ENCODE assay signal across 15 cellular contexts in the genomic region with DNA sequence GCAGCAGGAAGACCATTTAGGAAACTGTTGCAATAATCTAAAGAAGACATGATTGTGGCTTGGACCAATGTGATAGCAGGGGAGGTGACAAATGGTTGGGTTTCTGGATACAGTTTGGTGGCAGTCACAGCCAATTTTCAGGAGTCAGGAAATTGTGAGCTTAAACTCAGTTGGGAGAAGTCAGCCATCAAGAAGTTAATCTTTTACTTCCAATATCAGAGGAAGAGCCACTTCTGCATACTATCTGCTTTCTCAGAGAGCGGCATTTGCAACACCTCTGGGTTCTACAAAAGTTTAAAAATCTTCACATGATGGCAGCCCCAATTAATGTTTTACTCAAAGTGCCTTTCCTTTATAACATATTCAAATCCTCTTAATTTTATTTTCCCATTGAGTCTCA. TPM values are rescaled to one million over a fixed set of nuclear protein-coding genes. Genes with fewer than 3 reads are reported as not detected.
DNase-seq lines count a peak whose midpoint lies in the region; ATAC-seq, FAIRE-seq and TF ChIP-seq lines count a peak whose summit lies in the region.
"Had no signal": no experiment of that assay in that cellular context is flagged by ENCODE, and none has a peak within 500 bp of the region (broad histone marks: within the 10 kb centered on the region; RNA-seq: fewer than 3 reads in every experiment).

No MANE protein-coding gene starts in this region.

- intact Hi-C loops in activated CD8-positive, alpha-beta T cell treated with anti-CD3 and anti-CD28 coated beads for 36 hours (cut with micrococcal nuclease): no loop called here
- intact Hi-C loops in right lobe of liver (cut with DNase I) (no loop called here), HepG2 (cut with micrococcal nuclease; ENCODE audit: unreplicated experiment) (no loop called here)
- intact Hi-C loops in naive thymus-derived CD4-positive, alpha-beta T cell (cut with micrococcal nuclease): no loop called here

- TF ChIP-seq EP300 in HepG2 (IDR thresholded peaks at IDR 0.05; ENCODE audit: low read depth in 2 of 2, low read length in 2 of 2): no peak
- no peak for TF ChIP-seq EP300 in HepG2 (CRISPR knock-in tag; IDR thresholded peaks at IDR 0.05; ENCODE audit: borderline replicate concordance)

- H3K4me3 Mint-ChIP-seq in activated CD8-positive, alpha-beta T cell treated with anti-CD3 and anti-CD28 coated beads, Interleukin-2, amount 10 ng/mL, durations not matched to agents 7 days and 5 days: no peak overlapping the region
- H3K4me3 Mint-ChIP-seq in activated CD8-positive, alpha-beta T cell treated with anti-CD3 and anti-CD28 coated beads for 36 hours: no peak overlapping the region
- no peak overlapping the region for H3K4me3 Mint-ChIP-seq in naive thymus-derived CD4-positive, alpha-beta T cell

- H3K4me1 Mint-ChIP-seq in activated CD8-positive, alpha-beta T cell treated with anti-CD3 and anti-CD28 coated beads, Interleukin-2, amount 10 ng/mL, durations not matched to agents 7 days and 5 days (ENCODE audit: low read depth): peaks cover 19% of the 10 kb centered on the region
- peaks cover 22% of the 10 kb centered on the region for H3K4me1 Mint-ChIP-seq in activated CD8-positive, alpha-beta T cell treated with anti-CD3 and anti-CD28 coated beads for 36 hours (ENCODE audit: low read depth)
- peaks cover 13 to 49% (median 46%) of the 10 kb centered on the region in 7 donors for H3K4me1 Mint-ChIP-seq in naive thymus-derived CD4-positive, alpha-beta T cell

- 33% methylated on average over 1 of the region's 1 CpG for WGBS in right lobe of liver (ENCODE audit: insufficient coverage, low coverage, low lambda C conversion rate, missing lambda C conversion rate)
- WGBS in HepG2 (ENCODE audit: low lambda C conversion rate): 95% methylated on average over 1 of the region's 1 CpG

- in situ Hi-C loops in HepG2 (cut with HindIII; ENCODE audit: extremely low pct_ligation_motif_present, low pct_unique_long_range_greater_than_20kb): no loop called here

- CTCF ChIA-PET in activated CD8-positive, alpha-beta T cell treated with anti-CD3 and anti-CD28 coated beads, Interleukin-2, amount 10 ng/mL, durations not matched to agents 7 days and 5 days (lab: Charles Lee): no interaction called here
- CTCF ChIA-PET in activated CD8-positive, alpha-beta T cell treated with anti-CD3 and anti-CD28 coated beads for 36 hours (lab: Charles Lee): no interaction called here
- CTCF ChIA-PET in HepG2 (lab: Yijun Ruan, JAX; ENCODE audit: low intra/inter-chr PET ratio, low total read pairs): no interaction called here
- CTCF ChIA-PET in naive thymus-derived CD4-positive, alpha-beta T cell (lab: Charles Lee): interaction anchor here (1.7 kb wide), 1 partner anchor 31 kb away, joined by 7 read pairs; no protein-coding TSS in a partner anchor

- no peak for TF ChIP-seq CTCF in activated CD8-positive, alpha-beta T cell treated with anti-CD3 and anti-CD28 coated beads for 36 hours (IDR thresholded peaks at IDR 0.05)
- TF ChIP-seq CTCF in right lobe of liver (IDR thresholded peaks at IDR 0.05) (no peak), HepG2 (CRISPR knock-in tag; IDR thresholded peaks at IDR 0.05) (no peak)

- FAIRE-seq in HepG2 (lab: Jason Lieb, UNC): no peak
- FAIRE-seq: H54, HTR-8/SVneo had no signal

- no peaks in the 10 kb centered on the region for H3K27me3 ChIP-seq in right lobe of liver
- H3K27me3 ChIP-seq in HepG2 (ENCODE audit: control insufficient read depth in 1 of 2, insufficient read depth in 2 of 2, low read length in 2 of 2): no peaks in the 10 kb centered on the region
- H3K27me3 ChIP-seq in naive thymus-derived CD4-positive, alpha-beta T cell (ENCODE audit: control insufficient read depth in 2 of 2, insufficient read depth in 2 of 2, low read length in 2 of 2): no peaks in the 10 kb centered on the region
- H3K27me3 ChIP-seq: BLaER1 had no signal

- peak overlapping the region; percentile 2 for H3K27ac Mint-ChIP-seq in activated CD8-positive, alpha-beta T cell treated with anti-CD3 and anti-CD28 coated beads, Interleukin-2, amount 10 ng/mL, durations not matched to agents 7 days and 5 days
- no peak overlapping the region for H3K27ac Mint-ChIP-seq in activated CD8-positive, alpha-beta T cell treated with anti-CD3 and anti-CD28 coated beads for 36 hours
- H3K27ac Mint-ChIP-seq in naive thymus-derived CD4-positive, alpha-beta T cell: peak overlapping the region in 6 of 9 donors; percentile 4 to 79 (median 45)

- no peaks in the 10 kb centered on the region for H4K20me1 ChIP-seq in HepG2 (ENCODE audit: insufficient read depth, low read length)
- H4K20me1 ChIP-seq: BLaER1 had no signal

- no peak overlapping the region for H3K4me2 ChIP-seq in HepG2 (ENCODE audit: low read depth, low read length)
- H3K4me2 ChIP-seq: BLaER1 had no signal

- TF ChIP-seq RAD21 in HepG2 (CRISPR knock-in tag; IDR thresholded peaks at IDR 0.05): no peak

- TF ChIP-seq POLR2A in right lobe of liver (IDR thresholded peaks at IDR 0.05) (no peak), HepG2 (IDR thresholded peaks at IDR 0.05; ENCODE audit: insufficient read depth in 1 of 2, low read depth in 2 of 2, low read length in 2 of 2) (no peak)

- no peak overlapping the region for H3K27ac ChIP-seq in right lobe of liver
- H3K27ac ChIP-seq in HepG2 (ENCODE audit: extremely low read length, insufficient read depth, low read length): no peak overlapping the region
- no peak overlapping the region for H3K27ac ChIP-seq in naive thymus-derived CD4-positive, alpha-beta T cell (ENCODE audit: low read depth, low read length)
- H3K27ac ChIP-seq: 22Rv1, BLaER1, GM23248 had no signal

- peaks cover 9% of the 10 kb centered on the region for H3K9me3 Mint-ChIP-seq in activated CD8-positive, alpha-beta T cell treated with anti-CD3 and anti-CD28 coated beads, Interleukin-2, amount 10 ng/mL, durations not matched to agents 7 days and 5 days (ENCODE audit: insufficient read depth)
- peaks cover 9% of the 10 kb centered on the region for H3K9me3 Mint-ChIP-seq in activated CD8-positive, alpha-beta T cell treated with anti-CD3 and anti-CD28 coated beads for 36 hours
- peaks cover 0 to 10% (median 3%) of the 10 kb centered on the region in 11 donors for H3K9me3 Mint-ChIP-seq in naive thymus-derived CD4-positive, alpha-beta T cell

- no peaks in the 10 kb centered on the region for H3K79me2 ChIP-seq in HepG2 (ENCODE audit: insufficient read depth, low read length)

- H3K9ac ChIP-seq in HepG2 (ENCODE audit: insufficient read depth, low read depth, low read length): no peak overlapping the region
- H3K9ac ChIP-seq: BLaER1, GM23248 had no signal

- H3K27me3 Mint-ChIP-seq in activated CD8-positive, alpha-beta T cell treated with anti-CD3 and anti-CD28 coated beads, Interleukin-2, amount 10 ng/mL, durations not matched to agents 7 days and 5 days (ENCODE audit: low read depth): no peaks in the 10 kb centered on the region
- no peaks in the 10 kb centered on the region for H3K27me3 Mint-ChIP-seq in activated CD8-positive, alpha-beta T cell treated with anti-CD3 and anti-CD28 coated beads for 36 hours
- no peaks in the 10 kb centered on the region for H3K27me3 Mint-ChIP-seq in naive thymus-derived CD4-positive, alpha-beta T cell

- no peak overlapping the region for H2AFZ ChIP-seq in HepG2 (ENCODE audit: low read length)
- H2AFZ ChIP-seq: GM23248 had no signal

- no TSS peak for BruUV-seq in HepG2 (replicated peaks; lab: Mats Ljungman, UMichigan)

- no peak overlapping the region for H3K4me3 ChIP-seq in right lobe of liver
- H3K4me3 ChIP-seq in HepG2 (replicated peaks in 1 of 3; ENCODE audit: insufficient read depth in 1 of 3, low read depth in 2 of 3, low read length in 3 of 3): no peak overlapping the region
- H3K4me3 ChIP-seq in naive thymus-derived CD4-positive, alpha-beta T cell (ENCODE audit: low read length): no peak overlapping the region
- H3K4me3 ChIP-seq: BLaER1, GM23248 had no signal

- DNase-seq in activated CD8-positive, alpha-beta T cell treated with anti-CD3 and anti-CD28 coated beads, Interleukin-2, amount 10 ng/mL, durations not matched to agents 7 days and 5 days: no peak
- no peak for DNase-seq in activated CD8-positive, alpha-beta T cell treated with anti-CD3 and anti-CD28 coated beads for 36 hours
- DNase-seq in right lobe of liver (no peak), HepG2 (ENCODE audit: low spot score) (no peak), middle frontal gyrus (ENCODE audit: extremely low spot score, low spot score) (no peak), GM19240 (ENCODE audit: insufficient read length, low spot score) (no peak)
- no peak for DNase-seq in naive thymus-derived CD4-positive, alpha-beta T cell
- DNase-seq: Calu3, DMS 273 treated with DMSO at 0.1 percent for 48 hours, GM23248 had no signal

- POLR2A ChIA-PET in activated CD8-positive, alpha-beta T cell treated with anti-CD3 and anti-CD28 coated beads, Interleukin-2, amount 10 ng/mL, durations not matched to agents 7 days and 5 days (lab: Charles Lee): no interaction called here
- POLR2A ChIA-PET in activated CD8-positive, alpha-beta T cell treated with anti-CD3 and anti-CD28 coated beads for 36 hours (lab: Charles Lee): interaction anchor here (0.6 to 1.3 kb wide), 2 partner anchors 9 to 566 kb away, joined by 3 read pairs; no protein-coding TSS in a partner anchor
- POLR2A ChIA-PET in HepG2 (lab: Yijun Ruan, JAX): no interaction called here
- POLR2A ChIA-PET in naive thymus-derived CD4-positive, alpha-beta T cell (lab: Charles Lee): no interaction called here

- no peaks in the 10 kb centered on the region for H3K36me3 ChIP-seq in right lobe of liver
- peaks cover 7 to 52% of the 10 kb centered on the region in 2 experiments for H3K36me3 ChIP-seq in HepG2 (replicated peaks in 1 of 2; ENCODE audit: control insufficient read depth in 1 of 2, insufficient read depth in 2 of 2, low read length in 2 of 2)
- H3K36me3 ChIP-seq in naive thymus-derived CD4-positive, alpha-beta T cell (ENCODE audit: control insufficient read depth in 2 of 3, insufficient read depth in 3 of 3, low read length in 3 of 3): peaks cover 0 to 31% (median 4%) of the 10 kb centered on the region in 3 experiments

- H3K9me3 ChIP-seq in right lobe of liver: no peaks in the 10 kb centered on the region
- H3K9me3 ChIP-seq in HepG2 (ENCODE audit: low read length): no peaks in the 10 kb centered on the region
- H3K9me3 ChIP-seq in naive thymus-derived CD4-positive, alpha-beta T cell (ENCODE audit: control insufficient read depth in 2 of 3, low read length in 3 of 3): no peaks in the 10 kb centered on the region

- peaks cover 74% of the 10 kb centered on the region for H3K36me3 Mint-ChIP-seq in activated CD8-positive, alpha-beta T cell treated with anti-CD3 and anti-CD28 coated beads, Interleukin-2, amount 10 ng/mL, durations not matched to agents 7 days and 5 days (ENCODE audit: low read depth)
- H3K36me3 Mint-ChIP-seq in activated CD8-positive, alpha-beta T cell treated with anti-CD3 and anti-CD28 coated beads for 36 hours (ENCODE audit: low read depth): peaks cover 64% of the 10 kb centered on the region
- H3K36me3 Mint-ChIP-seq in naive thymus-derived CD4-positive, alpha-beta T cell: peaks cover 40 to 69% (median 52%) of the 10 kb centered on the region in 5 donors

- H3K4me1 ChIP-seq in right lobe of liver (peaks cover 0 to 7% (median 3%) of the 10 kb centered on the region in 4 donors), HepG2 (ENCODE audit: insufficient read depth, low read length) (peaks cover 19% of the 10 kb centered on the region)
- peaks cover 4 to 6% of the 10 kb centered on the region in 2 donors for H3K4me1 ChIP-seq in naive thymus-derived CD4-positive, alpha-beta T cell (ENCODE audit: control insufficient read depth in 2 of 2, insufficient read depth in 2 of 2, low read length in 2 of 2)
- H3K4me1 ChIP-seq: BLaER1 had no signal

- ATAC-seq in activated CD8-positive, alpha-beta T cell treated with anti-CD3 and anti-CD28 coated beads, Interleukin-2, amount 10 ng/mL, durations not matched to agents 7 days and 5 days: no peak
- no peak for ATAC-seq in activated CD8-positive, alpha-beta T cell treated with anti-CD3 and anti-CD28 coated beads for 36 hours
- ATAC-seq in right lobe of liver (peak; percentile 32 to 64 (median 50)), HepG2 (no peak)
- ATAC-seq in naive thymus-derived CD4-positive, alpha-beta T cell: no peak
- ATAC-seq: HCT116 had no signal

RNA-seq across cellular contexts. Expression of a gene that starts 33.7 kb away (rescaled TPM):
- total RNA-seq in activated CD8-positive, alpha-beta T cell treated with anti-CD3 and anti-CD28 coated beads, Interleukin-2, amount 10 ng/mL, durations not matched to agents 7 days and 5 days: 10 to 100 TPM; 74.8 to 81.4 TPM
- total RNA-seq in activated CD8-positive, alpha-beta T cell treated with anti-CD3 and anti-CD28 coated beads for 36 hours: 10 to 100 TPM; 42.3 to 43.1 TPM
- total RNA-seq in right lobe of liver: 10 to 100 TPM; 14.9 to 47.1 (median 28.8) TPM
- total RNA-seq in HepG2 (2016; rRNA removed; fragmentation: Illumina TruSeq; extraction: Trizol): 19.6 and 26.5 TPM in 2 replicates
- total RNA-seq in HepG2 (2016; cell fraction: cytosol; rRNA removed; fragmentation: Illumina TruSeq; extraction: Trizol; ENCODE audit: low read depth): 9.1 and 9.7 TPM in 2 replicates
- 18.7 and 26.8 TPM in 2 replicates for total RNA-seq in HepG2 (2016; cell fraction: insoluble cytoplasmic fraction; rRNA removed; fragmentation: Illumina TruSeq; extraction: Trizol)
- total RNA-seq in HepG2 (2016; cell fraction: membrane; rRNA removed; fragmentation: Illumina TruSeq; extraction: Trizol): 10.7 and 12.0 TPM in 2 replicates
- 59.3 and 61.3 TPM in 2 replicates for total RNA-seq in HepG2 (2016; cell fraction: nucleus; rRNA removed; fragmentation: Illumina TruSeq; extraction: Trizol)
- polyA plus RNA-seq in HepG2 (2011; rRNA removed): 12.8 and 14.1 TPM in 2 replicates
- 5.2 and 7.0 TPM in 2 replicates for polyA plus RNA-seq in HepG2 (2011; cell fraction: cytosol; rRNA removed)
- polyA plus RNA-seq in HepG2 (2011; cell fraction: nucleus; rRNA removed): 12.5 and 13.7 TPM in 2 replicates
- polyA plus RNA-seq in HepG2 (2012): 13.9 and 22.3 TPM in 2 replicates
- polyA plus RNA-seq in HepG2 (2016; cell fraction: cytosol; fragmentation: Illumina TruSeq; extraction: Trizol; ENCODE audit: low read depth): 0.80 and 0.88 TPM in 2 replicates
- 12.6 and 13.1 TPM in 2 replicates for polyA plus RNA-seq in HepG2 (2016; cell fraction: insoluble cytoplasmic fraction; fragmentation: Illumina TruSeq; extraction: Trizol; ENCODE audit: low read depth)
- polyA plus RNA-seq in HepG2 (2016; cell fraction: membrane; fragmentation: Illumina TruSeq; extraction: Trizol; ENCODE audit: low read depth): 2.2 and 2.7 TPM in 2 replicates
- polyA plus RNA-seq in HepG2 (2016; cell fraction: nucleus; fragmentation: Illumina TruSeq; extraction: Trizol; ENCODE audit: insufficient read depth, low read depth): 26.0 and 26.6 TPM in 2 replicates
- 27.0 and 31.4 TPM in 2 replicates for polyA minus RNA-seq in HepG2 (2011; rRNA and poly(A)+ RNA removed; ENCODE audit: low replicate concordance)
- 29.8 and 43.1 TPM in 2 replicates for polyA minus RNA-seq in HepG2 (2011; cell fraction: cytosol; rRNA and poly(A)+ RNA removed)
- polyA minus RNA-seq in HepG2 (2011; cell fraction: nucleus; rRNA and poly(A)+ RNA removed): 106 and 119 TPM in 2 replicates
- total RNA-seq in naive thymus-derived CD4-positive, alpha-beta T cell: 100 to 1,000 TPM in 4 of 5 experiments, 10 to 100 TPM in 1; 79.6 to 268 (median 151) TPM
- 10 to 100 TPM; 49.7 to 81.2 TPM for polyA plus RNA-seq in naive thymus-derived CD4-positive, alpha-beta T cell
- total RNA-seq: GM23248 had no signal
- polyA plus RNA-seq: GM23248 had no signal

Comparison
In these comparisons a context has a peak if more than half of its experiments do, and no peak if none do; other contexts are left out.
1. ATAC-seq: peak in right lobe of liver (4 of 4); none in activated CD8-positive, alpha-beta T cell treated with anti-CD3 and anti-CD28 coated beads, Interleukin-2, amount 10 ng/mL, durations not matched to agents 7 days and 5 days (single experiment), activated CD8-positive, alpha-beta T cell treated with anti-CD3 and anti-CD28 coated beads for 36 hours (single experiment), HepG2 (single experiment) and naive thymus-derived CD4-positive, alpha-beta T cell (single experiment).